ENCODE assay signal across 33 cellular contexts in genomic region chr7:4816419-4817080, GRCh38. TPM values are rescaled to one million over a fixed set of nuclear protein-coding genes. Genes with fewer than 3 reads are reported as not detected.
"Had no signal": no experiment of that assay in that cellular context is flagged by ENCODE, and none has a peak within 500 bp of the region (broad histone marks: within the 10 kb centered on the region; RNA-seq: fewer than 3 reads in every experiment).

No MANE protein-coding gene starts in this region.

- ATAC-seq: activated naive CD4-positive, alpha-beta T cell treated with anti-CD3 and anti-CD28 coated beads, Interleukin-2, amount 50 U/mL, for 72 hours; activated T-cell treated with anti-CD3 and anti-CD28 coated beads, Interleukin-2, amount 50 U/mL, for 72 hours; effector memory CD8-positive, alpha-beta T cell; foreskin keratinocyte; gastrocnemius medialis; heart right ventricle; T-helper 17 cell had no signal

- H2AFZ ChIP-seq: hepatocyte had no signal

- H3K4me2 ChIP-seq: hepatocyte had no signal

- H3K9me3 ChIP-seq: gastrocnemius medialis had no signal

- H3K4me3 Mint-ChIP-seq: activated CD4-positive, alpha-beta memory T cell treated with anti-CD3 and anti-CD28 coated beads, Interleukin-2, amount 10 ng/mL, durations not matched to agents 7 days and 5 days; activated CD4-positive, alpha-beta T cell treated with anti-CD3 and anti-CD28 coated beads, Interleukin-2, amount 10 ng/mL, durations not matched to agents 7 days and 5 days; activated naive CD4-positive, alpha-beta T cell treated with anti-CD3 and anti-CD28 coated beads, Interleukin-2, amount 10 ng/mL, durations not matched to agents 7 days and 5 days; activated naive CD8-positive, alpha-beta T cell treated with anti-CD3 and anti-CD28 coated beads, Interleukin-2, amount 10 ng/mL, durations not matched to agents 7 days and 5 days; activated T-cell treated with anti-CD3 and anti-CD28 coated beads, Interleukin-2, amount 50 U/mL, for 24 hours; activated T-cell treated with anti-CD3 and anti-CD28 coated beads, Interleukin-2, amount 50 U/mL, for 72 hours; central memory CD8-positive, alpha-beta T cell; effector memory CD8-positive, alpha-beta T cell; T-helper 17 cell; T-helper 2 cell treated with Interferon-gamma antibody and Interleukin-4, amounts not matched to agents 5 μg/mL and 100 μg/mL, for 36 hours had no signal

- H3K27me3 ChIP-seq: brain microvascular endothelial cell, foreskin keratinocyte, gastrocnemius medialis, heart right ventricle, hepatocyte had no signal

- H3K79me2 ChIP-seq: hepatocyte had no signal

- H3K27ac ChIP-seq: brain microvascular endothelial cell, esophagus muscularis mucosa, foreskin keratinocyte, gastrocnemius medialis, heart right ventricle, hepatocyte, WERI-Rb-1 had no signal

- H3K36me3 ChIP-seq: brain microvascular endothelial cell, gastrocnemius medialis had no signal

- H3K9me3 Mint-ChIP-seq: activated CD4-positive, alpha-beta memory T cell treated with anti-CD3 and anti-CD28 coated beads, Interleukin-2, amount 10 ng/mL, durations not matched to agents 7 days and 5 days; activated T-cell treated with anti-CD3 and anti-CD28 coated beads, Interleukin-2, amount 50 U/mL, for 24 hours; activated T-cell treated with anti-CD3 and anti-CD28 coated beads, Interleukin-2, amount 50 U/mL, for 72 hours; central memory CD8-positive, alpha-beta T cell; effector memory CD8-positive, alpha-beta T cell had no signal

- H3K27ac Mint-ChIP-seq: activated CD4-positive, alpha-beta memory T cell treated with anti-CD3 and anti-CD28 coated beads, Interleukin-2, amount 10 ng/mL, durations not matched to agents 7 days and 5 days; activated CD4-positive, alpha-beta T cell treated with anti-CD3 and anti-CD28 coated beads, Interleukin-2, amount 10 ng/mL, durations not matched to agents 7 days and 5 days; activated naive CD4-positive, alpha-beta T cell treated with anti-CD3 and anti-CD28 coated beads, Interleukin-2, amount 10 ng/mL, durations not matched to agents 7 days and 5 days; activated naive CD4-positive, alpha-beta T cell treated with anti-CD3 and anti-CD28 coated beads, Interleukin-2, amount 50 U/mL, for 72 hours; activated naive CD8-positive, alpha-beta T cell treated with anti-CD3 and anti-CD28 coated beads, Interleukin-2, amount 10 ng/mL, durations not matched to agents 7 days and 5 days; activated T-cell treated with anti-CD3 and anti-CD28 coated beads, Interleukin-2, amount 50 U/mL, for 24 hours; activated T-cell treated with anti-CD3 and anti-CD28 coated beads, Interleukin-2, amount 50 U/mL, for 72 hours; effector memory CD8-positive, alpha-beta T cell; T-helper 17 cell; T-helper 2 cell treated with Interferon-gamma antibody and Interleukin-4, amounts not matched to agents 5 μg/mL and 100 μg/mL, for 36 hours had no signal

- H3K4me1 ChIP-seq: foreskin keratinocyte, gastrocnemius medialis had no signal

- H3K4me3 ChIP-seq: esophagus muscularis mucosa, gastrocnemius medialis, heart right ventricle, hepatocyte had no signal

- H3K4me1 Mint-ChIP-seq: activated CD4-positive, alpha-beta memory T cell treated with anti-CD3 and anti-CD28 coated beads, Interleukin-2, amount 10 ng/mL, durations not matched to agents 7 days and 5 days; activated CD4-positive, alpha-beta T cell treated with anti-CD3 and anti-CD28 coated beads, Interleukin-2, amount 10 ng/mL, durations not matched to agents 7 days and 5 days; activated naive CD4-positive, alpha-beta T cell treated with anti-CD3 and anti-CD28 coated beads, Interleukin-2, amount 10 ng/mL, durations not matched to agents 7 days and 5 days; activated naive CD8-positive, alpha-beta T cell treated with anti-CD3 and anti-CD28 coated beads, Interleukin-2, amount 10 ng/mL, durations not matched to agents 7 days and 5 days; central memory CD8-positive, alpha-beta T cell; T-helper 17 cell had no signal

- DNase-seq: activated CD4-positive, alpha-beta memory T cell treated with anti-CD3 and anti-CD28 coated beads, Interleukin-2, amount 10 ng/mL, durations not matched to agents 7 days and 5 days; activated CD4-positive, alpha-beta T cell treated with anti-CD3 and anti-CD28 coated beads for 1 hour; activated CD4-positive, alpha-beta T cell treated with anti-CD3 and anti-CD28 coated beads for 4 hours; activated CD4-positive, alpha-beta T cell treated with anti-CD3 and anti-CD28 coated beads, Interleukin-2, amount 10 ng/mL, durations not matched to agents 7 days and 5 days; activated CD4-positive, alpha-beta T cell treated with anti-CD3 and anti-CD28 coated beads, Interleukin-2, amount 50 U/mL, for 4 hours; activated CD4-positive, CD25-positive, alpha-beta regulatory T cell; activated CD8-positive, alpha-beta memory T cell treated with anti-CD3 and anti-CD28 coated beads, Interleukin-2, amount 50 U/mL, for 48 hours; activated gamma-delta T cell; activated naive CD4-positive, alpha-beta T cell; activated naive CD4-positive, alpha-beta T cell treated with anti-CD3 and anti-CD28 coated beads, Interleukin-2, amount 10 ng/mL, durations not matched to agents 7 days and 5 days; activated naive CD8-positive, alpha-beta T cell treated with anti-CD3 and anti-CD28 coated beads, Interleukin-2, amount 10 ng/mL, durations not matched to agents 7 days and 5 days; activated T-cell treated with anti-CD3 and anti-CD28 coated beads for 4 hours; activated T-cell treated with anti-CD3 and anti-CD28 coated beads, Interleukin-2, amount 50 U/mL, for 24 hours; activated T-cell treated with anti-CD3 and anti-CD28 coated beads, Interleukin-2, amount 50 U/mL, for 72 hours; brain microvascular endothelial cell; cortex of kidney; dermis blood vessel endothelial cell; effector CD4-positive, alpha-beta T cell; effector memory CD8-positive, alpha-beta T cell; erythroblast; foreskin keratinocyte; gastrocnemius medialis; heart right ventricle; T-helper 17 cell; T1000; WERI-Rb-1 had no signal

- H3K36me3 Mint-ChIP-seq: activated naive CD4-positive, alpha-beta T cell treated with anti-CD3 and anti-CD28 coated beads, Interleukin-2, amount 10 ng/mL, durations not matched to agents 7 days and 5 days; activated naive CD8-positive, alpha-beta T cell treated with anti-CD3 and anti-CD28 coated beads, Interleukin-2, amount 10 ng/mL, durations not matched to agents 7 days and 5 days had no signal

RNA-seq across cellular contexts. Expression of gene PAPOLB, which starts 45.3 kb away (rescaled TPM):
- total RNA-seq: activated CD4-positive, alpha-beta memory T cell treated with anti-CD3 and anti-CD28 coated beads, Interleukin-2, amount 10 ng/mL, durations not matched to agents 7 days and 5 days; activated naive CD4-positive, alpha-beta T cell treated with anti-CD3 and anti-CD28 coated beads, Interleukin-2, amount 50 U/mL, for 72 hours; activated naive CD8-positive, alpha-beta T cell treated with anti-CD3 and anti-CD28 coated beads, Interleukin-2, amount 10 ng/mL, durations not matched to agents 7 days and 5 days; astrocyte; bronchial epithelial cell; foreskin keratinocyte; hepatocyte; T-helper 17 cell had no signal
- polyA plus RNA-seq: foreskin keratinocyte, hepatocyte had no signal
